Comparison of ENCODE assay signal across 11 cellular contexts in the genomic region with DNA sequence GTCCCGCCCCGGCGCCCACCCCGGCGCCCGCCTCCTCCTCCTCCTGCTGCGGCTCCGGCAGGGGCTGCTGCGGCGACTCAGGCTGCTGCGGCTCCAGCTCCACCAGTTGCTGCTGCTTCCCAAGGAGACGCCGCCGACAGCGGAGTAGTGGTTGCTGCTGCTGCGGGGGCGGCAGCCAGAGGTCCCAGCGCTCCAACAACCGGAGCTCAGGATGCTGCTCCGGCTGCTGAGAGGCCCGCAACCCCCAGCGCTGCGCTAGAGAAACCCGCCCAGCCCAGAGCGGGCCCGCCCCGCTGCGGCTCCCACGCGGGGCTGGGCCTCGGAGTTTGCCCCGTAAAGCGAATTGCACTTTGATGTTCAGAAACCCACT. TPM values are rescaled to one million over a fixed set of nuclear protein-coding genes. Genes with fewer than 3 reads are reported as not detected.
DNase-seq lines count a peak whose midpoint lies in the region; FAIRE-seq and TF ChIP-seq lines count a peak whose summit lies in the region.
"Had no signal": no experiment of that assay in that cellular context is flagged by ENCODE, and none has a peak within 500 bp of the region (broad histone marks: within the 10 kb centered on the region; RNA-seq: fewer than 3 reads in every experiment).

No MANE protein-coding gene starts in this region.

- no peak overlapping the region for H3K23ac ChIP-seq in H9 (ENCODE audit: insufficient read length, low read depth, low read length)

- no peak overlapping the region for H2BK120ac ChIP-seq in H9 (ENCODE audit: low read depth, low read length, poor library complexity, severe bottlenecking)

- no peak overlapping the region for H3K4ac ChIP-seq in H9 (ENCODE audit: low read depth, low read length)

- H3K9ac ChIP-seq in HUES6 (ENCODE audit: low read length) (no peak overlapping the region), rectal smooth muscle tissue (ENCODE audit: low read length) (no peak overlapping the region), kidney (ENCODE audit: low read length in 2 of 2) (no peak overlapping the region), H9 (ENCODE audit: extremely low read depth, insufficient read length, low read length) (no peak overlapping the region)

- H3K27me3 ChIP-seq in Caco-2 (replicated peaks; ENCODE audit: control insufficient read depth, insufficient read depth, low read length) = no peaks in the 10 kb centered on the region
- peaks cover 91% of the 10 kb centered on the region for H3K27me3 ChIP-seq in HUES6 (ENCODE audit: control insufficient read depth, insufficient read depth, low read length)
- peaks cover 0 to 63% (median 6%) of the 10 kb centered on the region in 4 donors for H3K27me3 ChIP-seq in esophagus squamous epithelium
- H3K27me3 ChIP-seq in rectal smooth muscle tissue (ENCODE audit: control insufficient read depth, insufficient read depth, low read length) = peaks cover 9% of the 10 kb centered on the region
- no peaks in the 10 kb centered on the region for H3K27me3 ChIP-seq in H9 (ENCODE audit: insufficient read depth, low read length)

- no peaks in the 10 kb centered on the region for H3K79me1 ChIP-seq in H9 (ENCODE audit: insufficient read depth, low read depth, low read length, poor library complexity, severe bottlenecking)

- intact Hi-C loops in Caco-2 (cut with micrococcal nuclease; ENCODE audit: unreplicated experiment) (loop anchor here (1.0 kb wide), 1 partner anchor 10 kb away; no protein-coding TSS in a partner anchor), esophagus squamous epithelium (cut with DNase I) (no loop called here), kidney (cut with DNase I) (no loop called here)

- no peak overlapping the region for H3K56ac ChIP-seq in H9 (ENCODE audit: insufficient read length, low read depth, low read length)

- H3K36me3 ChIP-seq in Caco-2 (ENCODE audit: control insufficient read depth, insufficient read depth, low read length) (no peaks in the 10 kb centered on the region), HUES6 (ENCODE audit: control insufficient read depth, insufficient read depth, low read length) (no peaks in the 10 kb centered on the region), esophagus squamous epithelium (no peaks in the 10 kb centered on the region), rectal smooth muscle tissue (ENCODE audit: control insufficient read depth, insufficient read depth, low read length) (no peaks in the 10 kb centered on the region), kidney (ENCODE audit: control insufficient read depth in 1 of 2, insufficient read depth in 2 of 2, low read length in 2 of 2) (no peaks in the 10 kb centered on the region)
- H3K36me3 ChIP-seq: tibial nerve had no signal

- H2AFZ ChIP-seq in H9 (ENCODE audit: low read length) = no peak overlapping the region

- no peak overlapping the region for H3T11ph ChIP-seq in H9 (ENCODE audit: low read length)

- H3K36me3 Mint-ChIP-seq in Caco-2 (ENCODE audit: insufficient read depth, unreplicated experiment) (no peaks in the 10 kb centered on the region), H9 (ENCODE audit: insufficient read depth in 1 of 3, low read depth in 3 of 3) (peaks cover 4 to 37% (median 9%) of the 10 kb centered on the region in 3 experiments; a peak in 6 of 7 replicates)

- peak overlapping the region; percentile 38 for H3K4me3 ChIP-seq in Caco-2 (ENCODE audit: low read depth, low read length)
- peak overlapping the region; percentile 36 for H3K4me3 ChIP-seq in HUES6 (ENCODE audit: low read depth, low read length)
- peak overlapping the region; percentile 31 to 65 (median 48) for H3K4me3 ChIP-seq in esophagus squamous epithelium
- H3K4me3 ChIP-seq in rectal smooth muscle tissue (ENCODE audit: low read length) = peak overlapping the region; percentile 26
- H3K4me3 ChIP-seq in kidney (ENCODE audit: low read length in 2 of 2) = no peak overlapping the region

- H3K4me1 ChIP-seq in Caco-2 (peaks cover 16% of the 10 kb centered on the region), HUES6 (ENCODE audit: control insufficient read depth, insufficient read depth, low read length) (no peaks in the 10 kb centered on the region), esophagus squamous epithelium (peaks cover 9 to 53% (median 14%) of the 10 kb centered on the region in 3 donors), rectal smooth muscle tissue (ENCODE audit: control insufficient read depth, insufficient read depth, low read length) (no peaks in the 10 kb centered on the region), kidney (ENCODE audit: control insufficient read depth in 1 of 2, insufficient read depth in 1 of 2, low read depth in 1 of 2, low read length in 2 of 2) (no peaks in the 10 kb centered on the region), H9 (ENCODE audit: insufficient read depth, low read length) (no peaks in the 10 kb centered on the region)

- DNase-seq in Caco-2 (peak in 1 of 2 experiments; percentile 39), esophagus squamous epithelium (lab: John Stamatoyannopoulos, UW) (no peak), kidney (no peak), cerebellar cortex (ENCODE audit: low spot score) (no peak), H9 (no peak)
- DNase-seq in activated naive CD4-positive, alpha-beta T cell treated with Interleukin-2 at 50 U/mL for 16 hours = no peak
- DNase-seq: activated naive CD4-positive, alpha-beta T cell; NCI-H510A had no signal

- no peaks in the 10 kb centered on the region for H3K23me2 ChIP-seq in H9 (ENCODE audit: insufficient read length, low read depth, low read length, poor library complexity, severe bottlenecking)

- no peak overlapping the region for H3K4me2 ChIP-seq in H9 (ENCODE audit: insufficient read depth, insufficient read length, low read length)

- no peak overlapping the region for H4K5ac ChIP-seq in H9 (ENCODE audit: insufficient read length, low read depth, low read length)

- no peak for FAIRE-seq in kidney (lab: Jason Lieb, UNC)

- no peak overlapping the region for H3K14ac ChIP-seq in H9 (ENCODE audit: insufficient read depth, low read length)

- CTCF ChIA-PET in Caco-2 (lab: Charles Lee) = interaction anchor here (0.9 to 1.1 kb wide), 3 partner anchors 16 to 18 kb away, joined by 3 to 5 read pairs (median 3); no protein-coding TSS in a partner anchor

- H3K4me1 Mint-ChIP-seq in Caco-2 (ENCODE audit: low read depth, unreplicated experiment) (peaks cover 32% of the 10 kb centered on the region), H9 (no peaks in the 10 kb centered on the region)

- H3K27ac ChIP-seq in HUES6 (ENCODE audit: low read depth, low read length) = no peak overlapping the region
- H3K27ac ChIP-seq in esophagus squamous epithelium = peak overlapping the region; percentile 5 to 76 (median 64)
- no peak overlapping the region for H3K27ac ChIP-seq in rectal smooth muscle tissue (ENCODE audit: low read depth, low read length)
- no peak overlapping the region for H3K27ac ChIP-seq in kidney (ENCODE audit: low read depth in 2 of 2, low read length in 2 of 2)
- H3K27ac ChIP-seq in H9 (ENCODE audit: insufficient read length, low read depth, low read length) = no peak overlapping the region
- H3K27ac ChIP-seq: tibial nerve had no signal

- no peak overlapping the region for H2BK15ac ChIP-seq in H9 (ENCODE audit: low read depth, low read length)

- no peak overlapping the region for H2BK20ac ChIP-seq in H9 (ENCODE audit: low read depth, low read length, poor library complexity, severe bottlenecking)

- no peak for TF ChIP-seq POLR2A in esophagus squamous epithelium (IDR thresholded peaks at IDR 0.05)

- H2BK12ac ChIP-seq in H9 (ENCODE audit: insufficient read length, low read depth, low read length) = no peak overlapping the region

- H2BK5ac ChIP-seq in H9 (ENCODE audit: insufficient read length, low read length) = no peak overlapping the region

- H3K9me3 ChIP-seq in Caco-2 (no peaks in the 10 kb centered on the region), HUES6 (ENCODE audit: control insufficient read depth, insufficient read depth, low read depth, low read length) (peaks cover 31% of the 10 kb centered on the region; the same call in 1 of the 2 replicates), esophagus squamous epithelium (no peaks in the 10 kb centered on the region), kidney (ENCODE audit: control insufficient read depth in 1 of 2, low read length in 2 of 2) (no peaks in the 10 kb centered on the region), H9 (ENCODE audit: control insufficient read depth, low read depth, low read length) (peaks cover 97% of the 10 kb centered on the region)
- H3K9me3 ChIP-seq: tibial nerve had no signal

- H3K18ac ChIP-seq in H9 (ENCODE audit: insufficient read length, low read depth, low read length) = no peak overlapping the region

- POLR2A ChIA-PET in Caco-2 (lab: Charles Lee) = no interaction called here

- H4K20me1 ChIP-seq in H9 (ENCODE audit: control insufficient read depth, insufficient read depth, insufficient read length) = no peaks in the 10 kb centered on the region

- H3K9me3 Mint-ChIP-seq in Caco-2 (ENCODE audit: unreplicated experiment) = no peaks in the 10 kb centered on the region
- H3K9me3 Mint-ChIP-seq in H9 = peaks cover 70 to 77% of the 10 kb centered on the region in 2 experiments

- no peaks in the 10 kb centered on the region for H3K79me2 ChIP-seq in H9 (ENCODE audit: insufficient read depth, low read length)

- TF ChIP-seq CTCF in Caco-2 (IDR thresholded peaks at IDR 0.05; ENCODE audit: insufficient read depth in 1 of 2, low read depth in 1 of 2, low read length in 1 of 2, severe bottlenecking in 1 of 2, unreplicated experiment in 1 of 2) (no peak), esophagus squamous epithelium (IDR thresholded peaks at IDR 0.05) (no peak), kidney (IDR thresholded peaks at IDR 0.05; ENCODE audit: borderline replicate concordance, extremely low read depth, insufficient read depth) (no peak), H9 (conservative IDR thresholded peaks at IDR 0.05) (no peak)

- no peak overlapping the region for H4K8ac ChIP-seq in H9 (replicated peaks; ENCODE audit: insufficient read length, low read depth, low read length)

- H3K27me3 Mint-ChIP-seq in Caco-2 (ENCODE audit: insufficient read depth, unreplicated experiment) (no peaks in the 10 kb centered on the region), H9 (ENCODE audit: low read depth) (peaks cover 1% of the 10 kb centered on the region; the same call in 1 of the 2 replicates)

- no TSS peak for BruUV-seq in Caco-2 (replicated peaks; lab: Mats Ljungman, UMichigan)

- WGBS in esophagus squamous epithelium, 2 donors = 0 to 18% methylated on average over 3 to 4 of the region's 33 CpGs
- WGBS in H9 (ENCODE audit: extremely low coverage, insufficient read length, low lambda C conversion rate) = no CpG with 5 or more reads among the region's 33 CpGs

- no peak overlapping the region for H3K27ac Mint-ChIP-seq in Caco-2 (ENCODE audit: unreplicated experiment)
- no peak overlapping the region for H3K27ac Mint-ChIP-seq in H9

- H2AK5ac ChIP-seq in H9 (ENCODE audit: insufficient read length, low read length) = no peak overlapping the region

- peak overlapping the region; percentile 71 for H3K4me3 Mint-ChIP-seq in Caco-2 (ENCODE audit: unreplicated experiment)
- H3K4me3 Mint-ChIP-seq in H9 = no peak overlapping the region

- no peak overlapping the region for H4K91ac ChIP-seq in H9 (ENCODE audit: insufficient read length, low read depth, low read length)

RNA-seq across cellular contexts. Expression of a gene that starts 1.2 kb away (rescaled TPM):
- total RNA-seq in Caco-2 (2022) = not detected in 2 replicates
- 100 to 1,000 TPM in 3 of 4 donors, 10 to 100 TPM in 1; 87.9 to 720 (median 367) TPM for total RNA-seq in esophagus squamous epithelium
- total RNA-seq in kidney = not detected
- polyA plus RNA-seq in kidney (ENCODE audit: insufficient read depth, low read depth, low replicate concordance) = not detected
- total RNA-seq in H9 (2021) = not detected in 2 replicates
- total RNA-seq: tibial nerve had no signal

RNA-seq across cellular contexts. Expression of a gene that starts 4.8 kb away (rescaled TPM):
- total RNA-seq in Caco-2 (2022) (not detected in 2 replicates), esophagus squamous epithelium (1 to 10 TPM in 1 of 4 donors, not detected in 3; 1.2 TPM), kidney (not detected), H9 (2021) (not detected in 2 replicates)
- not detected for polyA plus RNA-seq in kidney (ENCODE audit: insufficient read depth, low read depth, low replicate concordance)
- total RNA-seq: tibial nerve had no signal

RNA-seq across cellular contexts. Expression of a gene that starts 51.1 kb away (rescaled TPM):
- total RNA-seq in Caco-2 (2022) (not detected in 2 replicates), esophagus squamous epithelium (10 to 100 TPM in 1 of 4 donors, 1 to 10 TPM in 2, under 1 TPM in 1; 0.76 to 10.0 (median 2.4) TPM), kidney (not detected), H9 (2021) (not detected in 2 replicates)
- polyA plus RNA-seq in kidney (ENCODE audit: insufficient read depth, low read depth, low replicate concordance) = not detected
- total RNA-seq: tibial nerve had no signal

Comparison
In these comparisons a context has a peak if more than half of its experiments do, and no peak if none do; other contexts are left out.
1. H3K4me3 ChIP-seq: peak in Caco-2 (single experiment), HUES6 (single experiment), esophagus squamous epithelium (4 of 4) and rectal smooth muscle tissue (single experiment); none in kidney (0 of 2).
2. H3K27ac ChIP-seq: peak in esophagus squamous epithelium (4 of 4); none in HUES6 (single experiment), rectal smooth muscle tissue (single experiment), kidney (0 of 2) and H9 (single experiment).
3. RNA of a gene that starts 1.2 kb away (total RNA-seq): 87.9 to 720 TPM in esophagus squamous epithelium; not detected in Caco-2, not detected in kidney (single experiment) and not detected in H9; every median in the first group is over 10 times any median in the second.